In genomic region chr2:170815746-170816498, GRCh38 we compare ENCODE assay signal across 8 cellular contexts. TPM values are rescaled to one million over a fixed set of nuclear protein-coding genes. Genes with fewer than 3 reads are reported as not detected.
A peak's percentile ranks its signal among the peaks of the same experiment; 100 is the strongest.
DNase-seq lines count a peak whose midpoint lies in the region; ATAC-seq, FAIRE-seq and TF ChIP-seq lines count a peak whose summit lies in the region.

No MANE protein-coding gene starts in this region.

- peaks cover 80% of the 10 kb centered on the region for H3K27me3 Mint-ChIP-seq in T-helper 1 cell treated with Interleukin-12 subunit alpha and Interleukin-12 subunit beta and Interleukin-4 antibody, amounts not matched to agents 30 μg/mL and 1 μg/mL, for 36 hours (ENCODE audit: low read depth)

- TF ChIP-seq CTCF in AG04450 (IDR thresholded peaks at IDR 0.05; ENCODE audit: low read depth, low read length) (peak; percentile 68), astrocyte of the spinal cord (IDR thresholded peaks at IDR 0.05; ENCODE audit: low read depth, low read length) (peak; percentile 68)

- peak overlapping the region; percentile 72 for H3K4me3 Mint-ChIP-seq in T-helper 1 cell treated with Interleukin-12 subunit alpha and Interleukin-12 subunit beta and Interleukin-4 antibody, amounts not matched to agents 30 μg/mL and 1 μg/mL, for 36 hours

- in situ Hi-C loops in astrocyte of the spinal cord (cut with HindIII; ENCODE audit: low sequenced_read_pairs): no loop called here

- peaks cover 81% of the 10 kb centered on the region for H3K27me3 ChIP-seq in AG04450 (ENCODE audit: control insufficient read depth, insufficient read depth, low read length)
- peaks cover 82% of the 10 kb centered on the region for H3K27me3 ChIP-seq in iPS-20b (ENCODE audit: insufficient read depth, low read length)
- H3K27me3 ChIP-seq in small intestine (ENCODE audit: control insufficient read depth in 2 of 2, insufficient read depth in 2 of 2, low read length in 2 of 2): peaks cover 16 to 45% of the 10 kb centered on the region in 2 donors

- peaks cover 4% of the 10 kb centered on the region for H3K36me3 Mint-ChIP-seq in T-helper 1 cell treated with Interleukin-12 subunit alpha and Interleukin-12 subunit beta and Interleukin-4 antibody, amounts not matched to agents 30 μg/mL and 1 μg/mL, for 36 hours (ENCODE audit: low read depth)

- H3K4me3 ChIP-seq in AG04450 (ENCODE audit: low read depth, low read length) (0 out of 2 replicates have a peak overlapping the region, but pooled peaks have one; percentile 13), astrocyte of the spinal cord (ENCODE audit: low read depth, low read length) (no peak overlapping the region), iPS-20b (ENCODE audit: low read length) (peak overlapping the region; percentile 62), small intestine (ENCODE audit: low read depth in 1 of 2, low read length in 2 of 2) (peak overlapping the region in 1 of 2 donors; percentile 26)

- H3K4me1 Mint-ChIP-seq in T-helper 1 cell treated with Interleukin-12 subunit alpha and Interleukin-12 subunit beta and Interleukin-4 antibody, amounts not matched to agents 30 μg/mL and 1 μg/mL, for 36 hours (ENCODE audit: low read depth): peaks cover 25% of the 10 kb centered on the region

- CTCF ChIA-PET in AG04450 (lab: Charles Lee): interaction anchor here (0.6 to 12.6 kb wide), 22 partner anchors 9 to 1707 kb away, joined by 3 to 160 read pairs (median 4); partner anchors contain the start of gene ERICH2

- H3K9me3 Mint-ChIP-seq in T-helper 1 cell treated with Interleukin-12 subunit alpha and Interleukin-12 subunit beta and Interleukin-4 antibody, amounts not matched to agents 30 μg/mL and 1 μg/mL, for 36 hours: no peaks in the 10 kb centered on the region

- DNase-seq in AG04450 (ENCODE audit: low read depth, low spot score): no peak
- DNase-seq in NCI-H146 (lab: John Stamatoyannopoulos, UW): peak; percentile 75
- DNase-seq in astrocyte of the spinal cord (ENCODE audit: low read depth, low spot score): peak; percentile 29
- DNase-seq in small intestine: peak; percentile 60

- peak; percentile 48 for ATAC-seq in GM18868 (IDR thresholded peaks at IDR 0.05; ENCODE audit: unreplicated experiment)
- no peak for ATAC-seq in GM19395 (IDR thresholded peaks at IDR 0.05; ENCODE audit: unreplicated experiment)

- H3K27ac ChIP-seq in AG04450 (ENCODE audit: low read depth, low read length): no peak overlapping the region
- H3K27ac ChIP-seq in iPS-20b (ENCODE audit: low read length): no peak overlapping the region
- no peak overlapping the region for H3K27ac ChIP-seq in small intestine (ENCODE audit: low read depth in 1 of 2, low read length in 1 of 2)

- FAIRE-seq in small intestine (lab: Jason Lieb, UNC): no peak

- H3K4me1 ChIP-seq in iPS-20b (ENCODE audit: insufficient read depth, low read length) (peaks cover 16% of the 10 kb centered on the region; the same call in 1 of the 2 replicates), small intestine (ENCODE audit: control insufficient read depth in 2 of 2, insufficient read depth in 1 of 2, low read depth in 1 of 2, low read length in 1 of 2) (peaks cover 8 to 10% of the 10 kb centered on the region in 2 donors)

- peak overlapping the region; percentile 64 for H3K27ac Mint-ChIP-seq in T-helper 1 cell treated with Interleukin-12 subunit alpha and Interleukin-12 subunit beta and Interleukin-4 antibody, amounts not matched to agents 30 μg/mL and 1 μg/mL, for 36 hours

- H3K36me3 ChIP-seq in iPS-20b (ENCODE audit: insufficient read depth, low read depth, low read length) (no peaks in the 10 kb centered on the region), small intestine (ENCODE audit: control insufficient read depth in 2 of 2, insufficient read depth in 2 of 2, low read length in 2 of 2) (no peaks in the 10 kb centered on the region)

- POLR2A ChIA-PET in AG04450 (lab: Yijun Ruan, JAX): interaction anchor here (0.6 kb wide), 1 partner anchor 218 kb away, joined by 6 read pairs; no protein-coding TSS in a partner anchor

- no peak overlapping the region for H3K9ac ChIP-seq in iPS-20b (ENCODE audit: low read depth, low read length)

- 0 to 2% (median 1%) methylated on average over 51 to 52 of the region's 52 CpGs for WGBS in small intestine, 3 donors

- H3K9me3 ChIP-seq in AG04450 (ENCODE audit: control insufficient read depth, insufficient read depth, low read length) (no peaks in the 10 kb centered on the region; the same call in 1 of the 2 replicates), iPS-20b (ENCODE audit: insufficient read depth, low read depth, low read length) (no peaks in the 10 kb centered on the region), small intestine (ENCODE audit: control insufficient read depth, low read depth) (no peaks in the 10 kb centered on the region)

RNA-seq across cellular contexts. Expression of gene GAD1, which starts 0.8 kb away (rescaled TPM):
- not detected in 2 replicates for polyA plus RNA-seq in AG04450 (2011; rRNA removed)
- not detected in 2 replicates for polyA minus RNA-seq in AG04450 (2011; rRNA and poly(A)+ RNA removed)
- under 1 TPM in 1 of 3 donors, not detected in 2; 0.21 TPM for polyA plus RNA-seq in small intestine

RNA-seq across cellular contexts. Expression of gene ERICH2, which starts 45.7 kb away (rescaled TPM):
- polyA plus RNA-seq in AG04450 (2011; rRNA removed): not detected in 2 replicates
- polyA minus RNA-seq in AG04450 (2011; rRNA and poly(A)+ RNA removed): not detected in 2 replicates
- polyA plus RNA-seq in small intestine: under 1 TPM in 1 of 3 donors, not detected in 2; 0.28 TPM
